33 cellular contexts compared by ENCODE assay signal in the genomic region with DNA sequence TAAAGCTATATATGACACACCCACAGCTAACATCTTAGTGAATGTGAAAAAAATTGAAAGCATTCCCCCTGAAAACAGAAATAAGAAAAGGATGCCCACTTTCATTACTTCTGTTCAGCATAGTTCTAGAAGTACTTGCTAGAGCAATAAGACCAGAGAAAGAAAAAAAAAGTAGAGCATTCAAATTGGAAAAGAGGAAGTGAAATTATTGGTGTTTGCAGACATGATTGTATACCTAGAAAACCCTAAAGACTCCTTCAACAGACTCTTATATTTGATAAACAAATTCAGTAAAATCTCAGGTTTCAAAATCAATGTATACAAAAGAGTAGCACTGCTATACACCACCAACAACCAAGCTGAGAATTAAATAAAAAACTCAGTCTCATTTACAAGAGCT.
"Had no signal": no experiment of that assay in that cellular context is flagged by ENCODE, and none has a peak within 500 bp of the region (broad histone marks: within the 10 kb centered on the region; RNA-seq: fewer than 3 reads in every experiment).

No MANE protein-coding gene starts in this region.

- H3K9me3 ChIP-seq: gastrocnemius medialis, lower lobe of right lung, thyroid gland, upper lobe of right lung had no signal

- H3K4me2 ChIP-seq: neural progenitor cell had no signal

- H3K4me3 ChIP-seq: coronary artery, dorsolateral prefrontal cortex, gastrocnemius medialis, left lung, lower lobe of right lung, neural progenitor cell, psoas muscle, sigmoid colon, stomach, thyroid gland, upper lobe of right lung had no signal

- H3K79me2 ChIP-seq: parathyroid adenoma had no signal

- ATAC-seq: gastrocnemius medialis; left lung; lower lobe of right lung; natural killer cell; psoas muscle; stimulated activated memory B cell treated with anti-CD40 and anti-IgM and Interleukin-4, amounts not matched to agents 10 μg/mL and 1 μg/mL and 100 μg/mL, for 72 hours; upper lobe of right lung; WTC11 had no signal

- H3K36me3 Mint-ChIP-seq: neural progenitor cell; stimulated activated memory B cell treated with anti-CD40 and anti-IgM and Interleukin-4, amounts not matched to agents 10 μg/mL and 1 μg/mL and 100 μg/mL, for 72 hours; WTC11 had no signal

- H3K36me3 ChIP-seq: brain microvascular endothelial cell, gastrocnemius medialis, left lung, lower lobe of right lung, neural progenitor cell, sigmoid colon, stomach, thyroid gland, upper lobe of right lung had no signal

- FAIRE-seq: astrocyte, islet of Langerhans, small intestine had no signal

- H2AFZ ChIP-seq: neural progenitor cell, parathyroid adenoma had no signal

- H3K4me1 ChIP-seq: gastrocnemius medialis, left lung, lower lobe of right lung, neural progenitor cell, parathyroid adenoma, psoas muscle, sigmoid colon, stomach, thyroid gland, upper lobe of right lung had no signal

- DNase-seq: activated CD4-positive, alpha-beta memory T cell treated with anti-CD3 and anti-CD28 coated beads, Interleukin-2, amount 10 ng/mL, durations not matched to agents 7 days and 5 days; activated CD4-positive, alpha-beta T cell treated with anti-CD3 and anti-CD28 coated beads for 1 hour; activated CD4-positive, alpha-beta T cell treated with anti-CD3 and anti-CD28 coated beads, Interleukin-2, amount 10 ng/mL, durations not matched to agents 7 days and 5 days; activated CD8-positive, alpha-beta memory T cell treated with anti-CD3 and anti-CD28 coated beads, Interleukin-2, amount 50 U/mL, for 48 hours; activated gamma-delta T cell; activated naive CD4-positive, alpha-beta T cell treated with anti-CD3 and anti-CD28 coated beads, Interleukin-2, amount 50 U/mL, for 16 hours; activated T-cell treated with anti-CD3 and anti-CD28 coated beads, Interleukin-2, amount 50 U/mL, for 24 hours; amniotic stem cell; brain microvascular endothelial cell; dorsolateral prefrontal cortex; effector memory CD4-positive, alpha-beta T cell; erythroblast; gastrocnemius medialis; glutamatergic neuron; left lung; lower lobe of right lung; mesenchymal stem cell; natural killer cell; occipital lobe; psoas muscle; sigmoid colon; small intestine; stimulated activated CD4-positive, alpha-beta T cell treated with anti-CD3 and anti-CD28 coated beads, Interleukin-4, amount 100 ng/mL, for 24 hours; stomach; thyroid gland; upper lobe of right lung had no signal

- H3K27me3 ChIP-seq: brain microvascular endothelial cell, dorsolateral prefrontal cortex, gastrocnemius medialis, left lung, neural progenitor cell, sigmoid colon, stomach, thyroid gland, upper lobe of right lung had no signal

- H3K4me3 Mint-ChIP-seq: activated CD4-positive, alpha-beta memory T cell treated with anti-CD3 and anti-CD28 coated beads, Interleukin-2, amount 10 ng/mL, durations not matched to agents 7 days and 5 days; activated CD4-positive, alpha-beta T cell treated with anti-CD3 and anti-CD28 coated beads, Interleukin-2, amount 10 ng/mL, durations not matched to agents 7 days and 5 days; activated T-cell treated with anti-CD3 and anti-CD28 coated beads, Interleukin-2, amount 50 U/mL, for 24 hours; natural killer cell; neural progenitor cell; stimulated activated memory B cell treated with anti-CD40 and anti-IgM and Interleukin-4, amounts not matched to agents 10 μg/mL and 1 μg/mL and 100 μg/mL, for 72 hours; WTC11 had no signal

- H3K27ac Mint-ChIP-seq: activated CD4-positive, alpha-beta memory T cell treated with anti-CD3 and anti-CD28 coated beads, Interleukin-2, amount 10 ng/mL, durations not matched to agents 7 days and 5 days; activated CD4-positive, alpha-beta T cell treated with anti-CD3 and anti-CD28 coated beads, Interleukin-2, amount 10 ng/mL, durations not matched to agents 7 days and 5 days; activated T-cell treated with anti-CD3 and anti-CD28 coated beads, Interleukin-2, amount 50 U/mL, for 24 hours; natural killer cell; neural progenitor cell; stimulated activated memory B cell treated with anti-CD40 and anti-IgM and Interleukin-4, amounts not matched to agents 10 μg/mL and 1 μg/mL and 100 μg/mL, for 72 hours; WTC11 had no signal

- H3K4me1 Mint-ChIP-seq: activated CD4-positive, alpha-beta memory T cell treated with anti-CD3 and anti-CD28 coated beads, Interleukin-2, amount 10 ng/mL, durations not matched to agents 7 days and 5 days; activated CD4-positive, alpha-beta T cell treated with anti-CD3 and anti-CD28 coated beads, Interleukin-2, amount 10 ng/mL, durations not matched to agents 7 days and 5 days; natural killer cell; neural progenitor cell; stimulated activated memory B cell treated with anti-CD40 and anti-IgM and Interleukin-4, amounts not matched to agents 10 μg/mL and 1 μg/mL and 100 μg/mL, for 72 hours; WTC11 had no signal

- H3K9me3 Mint-ChIP-seq: neural progenitor cell had no signal

- H3K27me3 Mint-ChIP-seq: activated CD4-positive, alpha-beta memory T cell treated with anti-CD3 and anti-CD28 coated beads, Interleukin-2, amount 10 ng/mL, durations not matched to agents 7 days and 5 days; activated CD4-positive, alpha-beta T cell treated with anti-CD3 and anti-CD28 coated beads, Interleukin-2, amount 10 ng/mL, durations not matched to agents 7 days and 5 days; activated T-cell treated with anti-CD3 and anti-CD28 coated beads, Interleukin-2, amount 50 U/mL, for 24 hours; stimulated activated memory B cell treated with anti-CD40 and anti-IgM and Interleukin-4, amounts not matched to agents 10 μg/mL and 1 μg/mL and 100 μg/mL, for 72 hours had no signal

- H3K27ac ChIP-seq: brain microvascular endothelial cell, coronary artery, dorsolateral prefrontal cortex, gastrocnemius medialis, left lung, lower lobe of right lung, neural progenitor cell, parathyroid adenoma, psoas muscle, sigmoid colon, stomach, thyroid gland, upper lobe of right lung had no signal

- H3K9ac ChIP-seq: neural progenitor cell, parathyroid adenoma had no signal
